8 cellular contexts compared by ENCODE assay signal in the genomic region with DNA sequence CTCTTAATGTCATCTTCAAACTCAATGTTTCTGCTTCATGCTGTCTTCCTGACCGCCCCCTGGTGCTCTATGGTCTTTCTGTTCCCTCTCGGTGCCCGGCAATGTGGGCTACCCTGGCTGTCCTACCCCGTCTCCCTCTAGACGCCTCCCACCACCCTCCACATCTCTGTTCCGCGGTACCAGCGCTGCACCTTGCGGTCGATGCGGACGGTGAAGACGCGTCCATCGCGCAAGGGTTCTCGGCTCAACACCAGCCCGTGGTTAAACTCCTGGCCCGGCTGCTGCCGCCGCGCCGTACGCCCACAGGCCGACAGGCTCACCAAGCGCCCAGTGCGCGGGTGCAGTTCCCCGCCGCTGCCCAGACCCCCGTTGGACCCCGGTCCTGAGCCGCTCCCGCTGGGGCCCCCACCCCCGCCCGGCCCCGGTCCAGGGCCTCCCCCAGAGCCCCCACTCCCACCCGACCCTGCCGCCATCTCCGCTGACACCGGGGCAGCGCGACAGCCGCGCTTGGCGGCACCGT. TPM values are rescaled to one million over a fixed set of nuclear protein-coding genes. Genes with fewer than 3 reads are reported as not detected.
DNase-seq lines count a peak whose midpoint lies in the region; ATAC-seq and TF ChIP-seq lines count a peak whose summit lies in the region.

A gene (minus strand): TSS at position 496 of the 520 bp plus-strand sequence. CDS start 23 bp downstream, at position 473.

- peak; percentile 3 to 10 (median 9) for ATAC-seq in natural killer cell
- ATAC-seq in HG02763 (IDR thresholded peaks at IDR 0.05; ENCODE audit: unreplicated experiment), result no peak

- POLR2A ChIA-PET in HEK293 (lab: Yijun Ruan, JAX) (interaction anchor here (0.7 to 2.9 kb wide), 34 partner anchors 9 to 1100 kb away, joined by 3 to 42 read pairs (median 7); a partner anchor contains a TSS), RWPE1 (lab: Yijun Ruan, JAX; ENCODE audit: low non-redundant PET) (interaction anchor here (0.9 to 1.3 kb wide), 3 partner anchors 21 to 85 kb away, joined by 3 to 5 read pairs (median 3); no protein-coding TSS in a partner anchor)

- peak within 1 kb of the TSS; percentile 89 to 97 for H3K27ac Mint-ChIP-seq in natural killer cell

- no peaks in the 10 kb centered on the region for H3K36me3 Mint-ChIP-seq in natural killer cell

- peaks cover 7 to 34% of the 10 kb centered on the region in 2 experiments; a peak in 2 of 3 replicates for H3K36me3 ChIP-seq in HEK293 (ENCODE audit: control insufficient read depth in 2 of 2, insufficient read depth in 1 of 2, low read length in 2 of 2)

- CTCF ChIA-PET in HEK293 (lab: Yijun Ruan, JAX) (interaction anchor here (0.7 to 2.8 kb wide), 11 partner anchors 15 to 278 kb away, joined by 3 to 29 read pairs (median 4); a partner anchor contains a TSS), RWPE1 (lab: Yijun Ruan, JAX) (interaction anchor here (0.9 to 1.0 kb wide), 2 partner anchors 12 to 15 kb away, joined by 3 to 6 read pairs; no protein-coding TSS in a partner anchor)

- in situ Hi-C loops in GM13977 (cut with MboI; ENCODE audit: low pct_unique_long_range_greater_than_20kb, low sequenced_read_pairs, unreplicated experiment), result no loop called here

- no peaks in the 10 kb centered on the region for H3K27me3 Mint-ChIP-seq in natural killer cell (ENCODE audit: low read depth in 2 of 2)

- intact Hi-C loops in natural killer cell (cut with micrococcal nuclease), result loop anchor here (1.0 to 2.0 kb wide), 3 partner anchors 14 to 48 kb away; a partner anchor contains a TSS

- TF ChIP-seq CTCF in GM13977 (IDR thresholded peaks at IDR 0.05; ENCODE audit: extremely low read depth, insufficient read depth, missing control alignments) (no peak), HEK293 (tag by site-specific recombination; IDR thresholded peaks at IDR 0.05) (peak; percentile 86), RWPE1 (conservative IDR thresholded peaks at IDR 0.05; ENCODE audit: low read depth) (no peak), natural killer cell (IDR thresholded peaks at IDR 0.05) (no peak)

- no peaks in the 10 kb centered on the region for H3K9me3 Mint-ChIP-seq in natural killer cell

- peak within 1 kb of the TSS; percentile 64 for H3K4me3 ChIP-seq in HEK293 (ENCODE audit: low read depth, low read length)

- peaks cover 21 to 44% of the 10 kb centered on the region in 2 donors for H3K4me1 Mint-ChIP-seq in natural killer cell

- peak within 1 kb of the TSS; percentile 96 for H3K4me3 Mint-ChIP-seq in natural killer cell

- peaks cover 9% of the 10 kb centered on the region for H3K4me1 ChIP-seq in HEK293 (ENCODE audit: control insufficient read depth, insufficient read depth, low read length)

- no peaks in the 10 kb centered on the region for H3K9me3 ChIP-seq in HEK293 (ENCODE audit: control insufficient read depth, insufficient read depth, low read depth, low read length)

- peak within 1 kb of the TSS; percentile 86 for H3K27ac ChIP-seq in HEK293 (ENCODE audit: extremely low read depth, low read depth, low read length)
- peak within 1 kb of the TSS; percentile 93 for H3K27ac ChIP-seq in RWPE1
- H3K27ac ChIP-seq in epithelial cell of prostate, result peak within 1 kb of the TSS; percentile 76

- DNase-seq in GM13977 (ENCODE audit: low spot score), result peak; percentile 57
- peak; percentile 34 for DNase-seq in RWPE1 (ENCODE audit: low spot score)
- DNase-seq in epithelial cell of prostate (ENCODE audit: low read depth, low spot score), result no peak
- DNase-seq in natural killer cell, result no peak
- DNase-seq in stimulated activated CD8-positive, alpha-beta memory T cell treated with anti-CD3 and anti-CD28 coated beads, Interleukin-4, amount 100 ng/mL, for 48 hours, result no peak
- no peak for DNase-seq in NCI-H69 (lab: John Stamatoyannopoulos, UW)

TF ChIP-seq in HEK293, 187 proteins besides CTCF, POLR2A, EP300 and RAD21 (continues in another document):
- TF ChIP-seq ZBTB7A (tag by site-specific recombination; IDR thresholded peaks at IDR 0.05; ENCODE audit: low read depth) (no peak), KLF10 (tag by site-specific recombination; IDR thresholded peaks at IDR 0.05) (no peak), ZNF530 (tag by site-specific recombination; IDR thresholded peaks at IDR 0.05; ENCODE audit: low read depth) (no peak), ZNF133 (tag by site-specific recombination; IDR thresholded peaks at IDR 0.05) (no peak), ZNF311 (tag by site-specific recombination; IDR thresholded peaks at IDR 0.05; ENCODE audit: borderline replicate concordance) (no peak), ZFP37 (tag by site-specific recombination; IDR thresholded peaks at IDR 0.05) (no peak), ZNF112 (tag by site-specific recombination; IDR thresholded peaks at IDR 0.05) (no peak), ZNF335 (tag by site-specific recombination; conservative IDR thresholded peaks at IDR 0.05) (peak; percentile 69), ZNF350 (tag by site-specific recombination; IDR thresholded peaks at IDR 0.05) (no peak)
- TF ChIP-seq, protein P1, sequence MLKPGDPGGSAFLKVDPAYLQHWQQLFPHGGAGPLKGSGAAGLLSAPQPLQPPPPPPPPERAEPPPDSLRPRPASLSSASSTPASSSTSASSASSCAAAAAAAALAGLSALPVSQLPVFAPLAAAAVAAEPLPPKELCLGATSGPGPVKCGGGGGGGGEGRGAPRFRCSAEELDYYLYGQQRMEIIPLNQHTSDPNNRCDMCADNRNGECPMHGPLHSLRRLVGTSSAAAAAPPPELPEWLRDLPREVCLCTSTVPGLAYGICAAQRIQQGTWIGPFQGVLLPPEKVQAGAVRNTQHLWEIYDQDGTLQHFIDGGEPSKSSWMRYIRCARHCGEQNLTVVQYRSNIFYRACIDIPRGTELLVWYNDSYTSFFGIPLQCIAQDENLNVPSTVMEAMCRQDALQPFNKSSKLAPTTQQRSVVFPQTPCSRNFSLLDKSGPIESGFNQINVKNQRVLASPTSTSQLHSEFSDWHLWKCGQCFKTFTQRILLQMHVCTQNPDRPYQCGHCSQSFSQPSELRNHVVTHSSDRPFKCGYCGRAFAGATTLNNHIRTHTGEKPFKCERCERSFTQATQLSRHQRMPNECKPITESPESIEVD (tag by site-specific recombination; IDR thresholded peaks at IDR 0.05), result no peak
- TF ChIP-seq, protein P2, sequence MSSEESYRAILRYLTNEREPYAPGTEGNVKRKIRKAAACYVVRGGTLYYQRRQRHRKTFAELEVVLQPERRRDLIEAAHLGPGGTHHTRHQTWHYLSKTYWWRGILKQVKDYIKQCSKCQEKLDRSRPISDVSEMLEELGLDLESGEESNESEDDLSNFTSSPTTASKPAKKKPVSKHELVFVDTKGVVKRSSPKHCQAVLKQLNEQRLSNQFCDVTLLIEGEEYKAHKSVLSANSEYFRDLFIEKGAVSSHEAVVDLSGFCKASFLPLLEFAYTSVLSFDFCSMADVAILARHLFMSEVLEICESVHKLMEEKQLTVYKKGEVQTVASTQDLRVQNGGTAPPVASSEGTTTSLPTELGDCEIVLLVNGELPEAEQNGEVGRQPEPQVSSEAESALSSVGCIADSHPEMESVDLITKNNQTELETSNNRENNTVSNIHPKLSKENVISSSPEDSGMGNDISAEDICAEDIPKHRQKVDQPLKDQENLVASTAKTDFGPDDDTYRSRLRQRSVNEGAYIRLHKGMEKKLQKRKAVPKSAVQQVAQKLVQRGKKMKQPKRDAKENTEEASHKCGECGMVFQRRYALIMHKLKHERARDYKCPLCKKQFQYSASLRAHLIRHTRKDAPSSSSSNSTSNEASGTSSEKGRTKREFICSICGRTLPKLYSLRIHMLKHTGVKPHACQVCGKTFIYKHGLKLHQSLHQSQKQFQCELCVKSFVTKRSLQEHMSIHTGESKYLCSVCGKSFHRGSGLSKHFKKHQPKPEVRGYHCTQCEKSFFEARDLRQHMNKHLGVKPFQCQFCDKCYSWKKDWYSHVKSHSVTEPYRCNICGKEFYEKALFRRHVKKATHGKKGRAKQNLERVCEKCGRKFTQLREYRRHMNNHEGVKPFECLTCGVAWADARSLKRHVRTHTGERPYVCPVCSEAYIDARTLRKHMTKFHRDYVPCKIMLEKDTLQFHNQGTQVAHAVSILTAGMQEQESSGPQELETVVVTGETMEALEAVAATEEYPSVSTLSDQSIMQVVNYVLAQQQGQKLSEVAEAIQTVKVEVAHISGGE (tag by site-specific recombination; conservative IDR thresholded peaks at IDR 0.05; ENCODE audit: low read depth), result peak; percentile 40
- TF ChIP-seq, protein P3, sequence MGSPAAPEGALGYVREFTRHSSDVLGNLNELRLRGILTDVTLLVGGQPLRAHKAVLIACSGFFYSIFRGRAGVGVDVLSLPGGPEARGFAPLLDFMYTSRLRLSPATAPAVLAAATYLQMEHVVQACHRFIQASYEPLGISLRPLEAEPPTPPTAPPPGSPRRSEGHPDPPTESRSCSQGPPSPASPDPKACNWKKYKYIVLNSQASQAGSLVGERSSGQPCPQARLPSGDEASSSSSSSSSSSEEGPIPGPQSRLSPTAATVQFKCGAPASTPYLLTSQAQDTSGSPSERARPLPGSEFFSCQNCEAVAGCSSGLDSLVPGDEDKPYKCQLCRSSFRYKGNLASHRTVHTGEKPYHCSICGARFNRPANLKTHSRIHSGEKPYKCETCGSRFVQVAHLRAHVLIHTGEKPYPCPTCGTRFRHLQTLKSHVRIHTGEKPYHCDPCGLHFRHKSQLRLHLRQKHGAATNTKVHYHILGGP (tag by site-specific recombination; IDR thresholded peaks at IDR 0.05), result no peak
- TF ChIP-seq, protein P4, sequence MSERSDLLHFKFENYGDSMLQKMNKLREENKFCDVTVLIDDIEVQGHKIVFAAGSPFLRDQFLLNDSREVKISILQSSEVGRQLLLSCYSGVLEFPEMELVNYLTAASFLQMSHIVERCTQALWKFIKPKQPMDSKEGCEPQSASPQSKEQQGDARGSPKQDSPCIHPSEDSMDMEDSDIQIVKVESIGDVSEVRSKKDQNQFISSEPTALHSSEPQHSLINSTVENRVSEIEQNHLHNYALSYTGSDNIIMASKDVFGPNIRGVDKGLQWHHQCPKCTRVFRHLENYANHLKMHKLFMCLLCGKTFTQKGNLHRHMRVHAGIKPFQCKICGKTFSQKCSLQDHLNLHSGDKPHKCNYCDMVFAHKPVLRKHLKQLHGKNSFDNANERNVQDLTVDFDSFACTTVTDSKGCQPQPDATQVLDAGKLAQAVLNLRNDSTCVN (tag by site-specific recombination; optimal IDR thresholded peaks at IDR 0.05), result peak; percentile 6

RNA-seq across cellular contexts. Expression of the gene that starts here (rescaled TPM):
- 10 to 100 TPM; 48.9 to 57.9 (median 51.4) TPM for total RNA-seq in natural killer cell

Comparison
In these comparisons a context has a peak if more than half of its experiments do, and no peak if none do; other contexts are left out.
1. DNase-seq: peak in GM13977 (single experiment) and RWPE1 (single experiment); none in epithelial cell of prostate (single experiment), natural killer cell (single experiment), stimulated activated CD8-positive, alpha-beta memory T cell treated with anti-CD3 and anti-CD28 coated beads, Interleukin-4, amount 100 ng/mL, for 48 hours (single experiment) and NCI-H69 (single experiment).
2. Peak in every context shown above with its lines, with median percentiles within 50 percentile points of each other: H3K27ac ChIP-seq.